26 cellular contexts compared by ENCODE assay signal in genomic region chr12:46792925-46793324, GRCh38. TPM values are rescaled to one million over a fixed set of nuclear protein-coding genes. Genes with fewer than 3 reads are reported as not detected.
"Had no signal": no experiment of that assay in that cellular context is flagged by ENCODE, and none has a peak within 500 bp of the region (broad histone marks: within the 10 kb centered on the region; RNA-seq: fewer than 3 reads in every experiment).

No MANE protein-coding gene starts in this region.

- ATAC-seq: natural killer cell; right cardiac atrium; right lobe of liver; stimulated activated effector memory CD8-positive, alpha-beta T cell treated with anti-CD3 and anti-CD28 coated beads, Interleukin-12 subunit alpha, Interleukin-12 subunit beta, amount 100 ng/mL, for 72 hours; stimulated activated naive B cell treated with anti-CD40 and anti-IgM and Interleukin-4, amounts not matched to agents 10 μg/mL and 1 μg/mL and 100 μg/mL, for 72 hours had no signal

- DNase-seq: natural killer cell; occipital lobe; ovary; posterior cingulate gyrus; right cardiac atrium; right lobe of liver; sigmoid colon; small intestine; stimulated activated CD4-positive, alpha-beta T cell treated with anti-CD3 and anti-CD28 coated beads, Interleukin-15, amount 100 ng/mL, for 24 hours; stimulated activated CD4-positive, alpha-beta T cell treated with anti-CD3 and anti-CD28 coated beads, Interleukin-2, amount 100 ng/mL, for 24 hours; stimulated activated CD4-positive, alpha-beta T cell treated with anti-CD3 and anti-CD28 coated beads, Interleukin-2, amount 100 ng/mL, for 48 hours; stimulated activated CD4-positive, alpha-beta T cell treated with anti-CD3 and anti-CD28 coated beads, Interleukin-4, amount 100 ng/mL, for 24 hours; stimulated activated naive B cell treated with anti-CD40 and anti-IgM and Interleukin-4, amounts not matched to agents 10 μg/mL and 1 μg/mL and 100 μg/mL, for 72 hours; stimulated activated naive CD4-positive, alpha-beta T cell treated with Interleukin-2 at 50 U/mL for 16 hours; stomach; thyroid gland; trophoblast cell; upper lobe of left lung had no signal

- FAIRE-seq: small intestine, urothelium cell line had no signal

- H3K36me3 ChIP-seq: neural progenitor cell, ovary, sigmoid colon, stomach, thoracic aorta, thyroid gland, tibial nerve, upper lobe of left lung, vagina had no signal

- H3K27ac ChIP-seq: neural progenitor cell, ovary, parathyroid adenoma, sigmoid colon, stomach, thoracic aorta, thyroid gland, tibial nerve, upper lobe of left lung, vagina had no signal

- H3K4me3 ChIP-seq: neural progenitor cell, ovary, right lobe of liver, sigmoid colon, stomach, thoracic aorta, thyroid gland, tibial nerve, upper lobe of left lung, vagina had no signal

- H3K9me3 ChIP-seq: ovary, right lobe of liver, sigmoid colon, stomach, thoracic aorta, upper lobe of left lung, vagina had no signal

- H3K4me1 ChIP-seq: neural progenitor cell, parathyroid adenoma, sigmoid colon, stomach, thyroid gland, tibial nerve, upper lobe of left lung, vagina had no signal

- H3K27me3 ChIP-seq: neural progenitor cell, ovary, right lobe of liver, sigmoid colon, stomach, thyroid gland, tibial nerve, upper lobe of left lung, vagina had no signal

RNA-seq across cellular contexts. Expression of gene SLC38A4, which starts 32.9 kb away (rescaled TPM):
- total RNA-seq: natural killer cell, renal cortical epithelial cell, vagina had no signal
